15 cellular contexts compared by ENCODE assay signal in genomic region chr5:142828797-142829535, GRCh38. TPM values are rescaled to one million over a fixed set of nuclear protein-coding genes. Genes with fewer than 3 reads are reported as not detected.
DNase-seq lines count a peak whose midpoint lies in the region; ATAC-seq and TF ChIP-seq lines count a peak whose summit lies in the region.
"Had no signal": no experiment of that assay in that cellular context is flagged by ENCODE, and none has a peak within 500 bp of the region (broad histone marks: within the 10 kb centered on the region; RNA-seq: fewer than 3 reads in every experiment).

No MANE protein-coding gene starts in this region.

- H3K9me3 Mint-ChIP-seq in Caco-2 (ENCODE audit: unreplicated experiment) (no peaks in the 10 kb centered on the region), natural killer cell (no peaks in the 10 kb centered on the region)
- no peaks in the 10 kb centered on the region for H3K9me3 Mint-ChIP-seq in dendritic cell treated with granulocyte-macrophage colony-stimulating factor and Interleukin-4, amounts not matched to agents 40 ng/mL and 50 ng/mL, for 4 days
- H3K9me3 Mint-ChIP-seq: T-helper 2 cell treated with Interferon-gamma antibody and Interleukin-4, amounts not matched to agents 5 μg/mL and 100 μg/mL, for 36 hours had no signal

- peaks cover 89% of the 10 kb centered on the region for H3K4me1 ChIP-seq in Caco-2

- POLR2A ChIA-PET in Caco-2 (lab: Charles Lee), result no interaction called here

- no TSS peak for BruUV-seq in Caco-2 (replicated peaks; lab: Mats Ljungman, UMichigan)

- H3K27ac Mint-ChIP-seq in Caco-2 (ENCODE audit: unreplicated experiment) (peak overlapping the region; percentile 26), natural killer cell (peak overlapping the region in 1 of 2 donors; percentile 52)
- peak overlapping the region; percentile 15 for H3K27ac Mint-ChIP-seq in dendritic cell treated with granulocyte-macrophage colony-stimulating factor and Interleukin-4, amounts not matched to agents 40 ng/mL and 50 ng/mL, for 4 days
- H3K27ac Mint-ChIP-seq: T-helper 2 cell treated with Interferon-gamma antibody and Interleukin-4, amounts not matched to agents 5 μg/mL and 100 μg/mL, for 36 hours had no signal

- H3K36me3 ChIP-seq in Caco-2 (ENCODE audit: control insufficient read depth, insufficient read depth, low read length), result no peaks in the 10 kb centered on the region
- H3K36me3 ChIP-seq: SJCRH30 had no signal

- H3K4me3 Mint-ChIP-seq in Caco-2 (ENCODE audit: unreplicated experiment), result no peak overlapping the region
- H3K4me3 Mint-ChIP-seq in dendritic cell treated with granulocyte-macrophage colony-stimulating factor and Interleukin-4, amounts not matched to agents 40 ng/mL and 50 ng/mL, for 4 days, result no peak overlapping the region
- H3K4me3 Mint-ChIP-seq in natural killer cell, result peak overlapping the region; percentile 56
- H3K4me3 Mint-ChIP-seq: T-helper 2 cell treated with Interferon-gamma antibody and Interleukin-4, amounts not matched to agents 5 μg/mL and 100 μg/mL, for 36 hours had no signal

- peaks cover 4% of the 10 kb centered on the region for H3K36me3 Mint-ChIP-seq in Caco-2 (ENCODE audit: insufficient read depth, unreplicated experiment)
- peaks cover 13% of the 10 kb centered on the region for H3K36me3 Mint-ChIP-seq in dendritic cell treated with granulocyte-macrophage colony-stimulating factor and Interleukin-4, amounts not matched to agents 40 ng/mL and 50 ng/mL, for 4 days (ENCODE audit: low read depth)
- H3K36me3 Mint-ChIP-seq in natural killer cell, result no peaks in the 10 kb centered on the region

- intact Hi-C loops in Caco-2 (cut with micrococcal nuclease; ENCODE audit: unreplicated experiment), result no loop called here
- intact Hi-C loops in dendritic cell treated with granulocyte-macrophage colony-stimulating factor and Interleukin-4, amounts not matched to agents 40 ng/mL and 50 ng/mL, for 4 days (cut with micrococcal nuclease), result no loop called here
- intact Hi-C loops in natural killer cell (cut with micrococcal nuclease), result no loop called here
- intact Hi-C loops in left colon (cut with DNase I, micrococcal nuclease), result no loop called here

- CTCF ChIA-PET in Caco-2 (lab: Charles Lee), result no interaction called here

- no peaks in the 10 kb centered on the region for H3K9me3 ChIP-seq in Caco-2
- H3K9me3 ChIP-seq: SJCRH30 had no signal

- no peak overlapping the region for H3K4me3 ChIP-seq in Caco-2 (ENCODE audit: low read depth, low read length)
- H3K4me3 ChIP-seq: SJCRH30 had no signal

- ATAC-seq in natural killer cell (no peak), HG02884 (IDR thresholded peaks at IDR 0.05; ENCODE audit: unreplicated experiment) (no peak), left colon (no peak)
- ATAC-seq: activated CD4-positive, CD25-positive, alpha-beta regulatory T cell treated with anti-CD3 and anti-CD28 coated beads, Interleukin-2, amount 50 U/mL, for 24 hours had no signal

- H3K27me3 ChIP-seq in Caco-2 (replicated peaks; ENCODE audit: control insufficient read depth, insufficient read depth, low read length), result no peaks in the 10 kb centered on the region
- H3K27me3 ChIP-seq: SJCRH30 had no signal

- H3K4me1 Mint-ChIP-seq in Caco-2 (ENCODE audit: low read depth, unreplicated experiment) (peaks cover 63% of the 10 kb centered on the region), natural killer cell (peaks cover 89 to 92% of the 10 kb centered on the region in 2 donors)
- H3K4me1 Mint-ChIP-seq in dendritic cell treated with granulocyte-macrophage colony-stimulating factor and Interleukin-4, amounts not matched to agents 40 ng/mL and 50 ng/mL, for 4 days (ENCODE audit: low read depth), result peaks cover 92% of the 10 kb centered on the region

- H3K27me3 Mint-ChIP-seq in Caco-2 (ENCODE audit: insufficient read depth, unreplicated experiment) (no peaks in the 10 kb centered on the region), natural killer cell (ENCODE audit: low read depth in 2 of 2) (no peaks in the 10 kb centered on the region)
- no peaks in the 10 kb centered on the region for H3K27me3 Mint-ChIP-seq in dendritic cell treated with granulocyte-macrophage colony-stimulating factor and Interleukin-4, amounts not matched to agents 40 ng/mL and 50 ng/mL, for 4 days

- no peak for TF ChIP-seq CTCF in Caco-2 (IDR thresholded peaks at IDR 0.05; ENCODE audit: insufficient read depth in 1 of 2, low read depth in 1 of 2, low read length in 1 of 2, severe bottlenecking in 1 of 2, unreplicated experiment in 1 of 2)
- no peak for TF ChIP-seq CTCF in natural killer cell (IDR thresholded peaks at IDR 0.05)
- TF ChIP-seq CTCF in GM10266 (IDR thresholded peaks at IDR 0.05; ENCODE audit: control insufficient read depth, insufficient read depth, low read depth, missing control alignments), result no peak

- DNase-seq in Caco-2 (no peak), M059J (ENCODE audit: low read depth) (peak; percentile 28), natural killer cell (no peak), GM10266 (ENCODE audit: extremely low spot score) (no peak), COR-L47 (lab: John Stamatoyannopoulos, UW) (no peak), left colon (no peak)
- DNase-seq: amniotic stem cell; NCI-H2029 treated with DMSO at 0.1 percent for 48 hours; NCI-H510A; SJCRH30; stimulated activated CD4-positive, alpha-beta T cell treated with anti-CD3 and anti-CD28 coated beads, Interleukin-2, amount 100 ng/mL, for 24 hours had no signal

RNA-seq across cellular contexts. Expression of gene ARHGAP26, which starts 58.8 kb away (rescaled TPM):
- total RNA-seq in Caco-2 (2022) (74.6 and 79.8 TPM in 2 replicates), natural killer cell (100 to 1,000 TPM; 153 to 159 (median 158) TPM), left colon (10 to 100 TPM; 71.6 to 85.1 TPM)
- total RNA-seq in M059J (2014; rRNA removed; shearing (Covaris generic)), result 3.5 and 5.5 TPM in 2 replicates

Comparison
In these comparisons a context has a peak if more than half of its experiments do, and no peak if none do; other contexts are left out.
1. RNA of gene ARHGAP26, which starts 58.8 kb away (total RNA-seq): 153 to 159 TPM in natural killer cell, 71.6 to 85.1 TPM in left colon and 74.6 to 79.8 TPM in Caco-2; 3.5 to 5.5 TPM in M059J; every median in the first group is over 10 times any median in the second.